ENCODE assay signal across 9 cellular contexts in genomic region chr20:25336561-25337422, GRCh38. TPM values are rescaled to one million over a fixed set of nuclear protein-coding genes. Genes with fewer than 3 reads are reported as not detected.
A peak's percentile ranks its signal among the peaks of the same experiment; 100 is the strongest.
DNase-seq lines count a peak whose midpoint lies in the region; ATAC-seq, FAIRE-seq and TF ChIP-seq lines count a peak whose summit lies in the region.
"Had no signal": no experiment of that assay in that cellular context is flagged by ENCODE, and none has a peak within 500 bp of the region (broad histone marks: within the 10 kb centered on the region; RNA-seq: fewer than 3 reads in every experiment).

No MANE protein-coding gene starts in this region.

- no peak for FAIRE-seq in GM19239 (lab: Jason Lieb, UNC)

- peak; percentile 29 for TF ChIP-seq CTCF in AG09319 (IDR thresholded peaks at IDR 0.05; ENCODE audit: low read depth, low read length)

- ATAC-seq in left lobe of liver, result peak; percentile 80
- ATAC-seq in HG02885 (IDR thresholded peaks at IDR 0.05; ENCODE audit: poor library complexity, unreplicated experiment), result no peak
- ATAC-seq in HG02970 (IDR thresholded peaks at IDR 0.05; ENCODE audit: low FRiP score, unreplicated experiment), result no peak
- ATAC-seq in GM18517 (IDR thresholded peaks at IDR 0.05; ENCODE audit: unreplicated experiment), result no peak

- no peak for DNase-seq in AG09319 (ENCODE audit: extremely low read depth, low read depth)
- peak; percentile 18 for DNase-seq in LHCN-M2 (ENCODE audit: low read depth)
- DNase-seq in cerebellar cortex (ENCODE audit: low spot score), result peak; percentile 62
- DNase-seq in left lobe of liver (ENCODE audit: low spot score), result peak; percentile 56
- DNase-seq in GM19239 (ENCODE audit: insufficient read length, low spot score), result no peak
- DNase-seq: NK-92 treated with Interleukin-12 subunit alpha and Interleukin-12 subunit beta, amount 100 ng/mL, for 24 hours had no signal

RNA-seq across cellular contexts. Expression of gene ABHD12, which starts 53.8 kb away (rescaled TPM):
- total RNA-seq in LHCN-M2 (2014; rRNA removed), result 47.8 and 48.8 TPM in 2 replicates
- 70.1 TPM for polyA plus RNA-seq in LHCN-M2 (2012)
- 25.0 TPM for total RNA-seq in left lobe of liver

Comparison
In these comparisons a context has a peak if more than half of its experiments do, and no peak if none do; other contexts are left out.
1. DNase-seq: peak in LHCN-M2 (single experiment), cerebellar cortex (single experiment) and left lobe of liver (single experiment); none in AG09319 (single experiment) and GM19239 (single experiment).